In genomic region chr16:75265911-75266701, GRCh38 we compare ENCODE assay signal across 1 cellular context.
TF ChIP-seq lines count a peak whose summit lies in the region.

No MANE protein-coding gene starts in this region.

TF ChIP-seq in HepG2, 621 proteins besides CTCF, POLR2A, EP300 and RAD21 (continued from another document and continues in another):
- TF ChIP-seq HNF1A (IDR thresholded peaks at IDR 0.05; ENCODE audit: low read depth) (no peak), HNF1A (CRISPR knock-in tag; IDR thresholded peaks at IDR 0.05; ENCODE audit: borderline replicate concordance) (peak; percentile 43; the same call in 1 of the 2 replicates), SP140L (CRISPR knock-in tag; IDR thresholded peaks at IDR 0.05; ENCODE audit: borderline replicate concordance) (no peak), EEA1 (CRISPR knock-in tag; IDR thresholded peaks at IDR 0.05; ENCODE audit: borderline replicate concordance) (no peak), ZC3H4 (CRISPR knock-in tag; IDR thresholded peaks at IDR 0.05; ENCODE audit: borderline replicate concordance) (no peak), TFDP1 (CRISPR knock-in tag; IDR thresholded peaks at IDR 0.05; ENCODE audit: borderline replicate concordance) (peak; percentile 52; the same call in 1 of the 2 replicates), SRF (IDR thresholded peaks at IDR 0.05; ENCODE audit: low read depth, low read length) (no peak), BRD4 (CRISPR knock-in tag; IDR thresholded peaks at IDR 0.05) (peak; percentile 86), ZFAT (CRISPR knock-in tag; conservative IDR thresholded peaks at IDR 0.05) (no peak), ZNF703 (CRISPR knock-in tag; IDR thresholded peaks at IDR 0.05; ENCODE audit: borderline replicate concordance) (0 out of 2 replicates have a peak, but pooled peaks have one; percentile 33), HDAC6 (IDR thresholded peaks at IDR 0.05; ENCODE audit: low read depth, low read length) (no peak), ZNF83 (CRISPR knock-in tag; IDR thresholded peaks at IDR 0.05; ENCODE audit: borderline replicate concordance) (no peak; the same call in 1 of the 2 replicates), ATF1 (CRISPR knock-in tag; IDR thresholded peaks at IDR 0.05) (no peak), CERS6 (CRISPR knock-in tag; IDR thresholded peaks at IDR 0.05) (0 out of 2 replicates have a peak, but pooled peaks have one; percentile 23), SALL2 (CRISPR knock-in tag; IDR thresholded peaks at IDR 0.05) (peak; percentile 89), CEBPZ (IDR thresholded peaks at IDR 0.05; ENCODE audit: low read length) (no peak), ZNF225 (CRISPR knock-in tag; IDR thresholded peaks at IDR 0.05) (0 out of 2 replicates have a peak, but pooled peaks have one; percentile 10), ZNF281 (CRISPR knock-in tag; IDR thresholded peaks at IDR 0.05; ENCODE audit: borderline replicate concordance) (peak; percentile 92), NR2C2 (CRISPR knock-in tag; IDR thresholded peaks at IDR 0.05; ENCODE audit: borderline replicate concordance) (peak; percentile 70; the same call in 1 of the 2 replicates), ESRRA (CRISPR knock-in tag; IDR thresholded peaks at IDR 0.05; ENCODE audit: low read depth) (0 out of 2 replicates have a peak, but pooled peaks have one; percentile 51), ZNF414 (CRISPR knock-in tag; IDR thresholded peaks at IDR 0.05) (no peak), PLSCR1 (CRISPR knock-in tag; IDR thresholded peaks at IDR 0.05; ENCODE audit: borderline replicate concordance) (no peak), FUBP1 (CRISPR knock-in tag; IDR thresholded peaks at IDR 0.05; ENCODE audit: borderline replicate concordance) (no peak), CHD2 (IDR thresholded peaks at IDR 0.05; ENCODE audit: low read depth, low read length) (no peak), ZNF580 (CRISPR knock-in tag; IDR thresholded peaks at IDR 0.05; ENCODE audit: borderline replicate concordance, low read depth) (peak; percentile 69), RFX3 (CRISPR knock-in tag; IDR thresholded peaks at IDR 0.05) (no peak), ZNF598 (CRISPR knock-in tag; IDR thresholded peaks at IDR 0.05; ENCODE audit: borderline replicate concordance) (no peak; the same call in 1 of the 2 replicates), ZGPAT (CRISPR knock-in tag; IDR thresholded peaks at IDR 0.05) (peak; percentile 87), SKIL (CRISPR knock-in tag; IDR thresholded peaks at IDR 0.05; ENCODE audit: borderline replicate concordance) (no peak), ZNF557 (CRISPR knock-in tag; IDR thresholded peaks at IDR 0.05) (no peak), BRCA1 (CRISPR knock-in tag; IDR thresholded peaks at IDR 0.05) (peak; percentile 27; the same call in 1 of the 2 replicates), NFYC (CRISPR knock-in tag; IDR thresholded peaks at IDR 0.05) (no peak), ZNF256 (CRISPR knock-in tag; conservative IDR thresholded peaks at IDR 0.05) (0 out of 2 replicates have a peak, but pooled peaks have one; percentile 67), YEATS4 (CRISPR knock-in tag; IDR thresholded peaks at IDR 0.05; ENCODE audit: borderline replicate concordance) (peak; percentile 61), GFI1 (CRISPR knock-in tag; IDR thresholded peaks at IDR 0.05; ENCODE audit: borderline replicate concordance) (peak; percentile 55; the same call in 1 of the 2 replicates), ZNF558 (CRISPR knock-in tag; IDR thresholded peaks at IDR 0.05; ENCODE audit: borderline replicate concordance) (peak; percentile 93; the same call in 1 of the 2 replicates)
